28 cellular contexts compared by ENCODE assay signal in genomic region chr1:101507547-101507971, GRCh38.
A peak's percentile ranks its signal among the peaks of the same experiment; 100 is the strongest.
DNase-seq lines count a peak whose midpoint lies in the region; ATAC-seq, FAIRE-seq and TF ChIP-seq lines count a peak whose summit lies in the region.
"Had no signal": no experiment of that assay in that cellular context is flagged by ENCODE, and none has a peak within 500 bp of the region (broad histone marks: within the 10 kb centered on the region; RNA-seq: fewer than 3 reads in every experiment).

No MANE protein-coding gene starts in this region.

- H3K27me3 ChIP-seq in HepG2 (ENCODE audit: control insufficient read depth in 1 of 2, insufficient read depth in 2 of 2, low read length in 2 of 2) (no peaks in the 10 kb centered on the region), right lobe of liver (no peaks in the 10 kb centered on the region), bronchial epithelial cell (ENCODE audit: control insufficient read depth, insufficient read depth, low read length) (no peaks in the 10 kb centered on the region), heart right ventricle (no peaks in the 10 kb centered on the region), dorsolateral prefrontal cortex (no peaks in the 10 kb centered on the region)
- H3K27me3 ChIP-seq: hepatocyte had no signal

- no peak overlapping the region for H3K4me3 ChIP-seq in HepG2 (replicated peaks in 1 of 3; ENCODE audit: insufficient read depth in 1 of 3, low read depth in 2 of 3, low read length in 3 of 3)
- no peak overlapping the region for H3K4me3 ChIP-seq in right lobe of liver
- no peak overlapping the region for H3K4me3 ChIP-seq in bronchial epithelial cell (ENCODE audit: low read depth, low read length)
- no peak overlapping the region for H3K4me3 ChIP-seq in heart right ventricle
- no peak overlapping the region for H3K4me3 ChIP-seq in dorsolateral prefrontal cortex
- H3K4me3 ChIP-seq: coronary artery, hepatocyte had no signal

- no peak overlapping the region for H2AFZ ChIP-seq in HepG2 (ENCODE audit: low read length)
- H2AFZ ChIP-seq: hepatocyte, parathyroid adenoma had no signal

- no peak for TF ChIP-seq EP300 in HepG2 (IDR thresholded peaks at IDR 0.05; ENCODE audit: low read depth in 2 of 2, low read length in 2 of 2)
- TF ChIP-seq EP300 in HepG2 (CRISPR knock-in tag; IDR thresholded peaks at IDR 0.05; ENCODE audit: borderline replicate concordance): no peak

- no peaks in the 10 kb centered on the region for H3K79me2 ChIP-seq in HepG2 (ENCODE audit: insufficient read depth, low read length)
- H3K79me2 ChIP-seq: hepatocyte, parathyroid adenoma had no signal

- no TSS peak for BruUV-seq in HepG2 (replicated peaks; lab: Mats Ljungman, UMichigan)

- in situ Hi-C loops in HepG2 (cut with HindIII; ENCODE audit: extremely low pct_ligation_motif_present, low pct_unique_long_range_greater_than_20kb): loop anchor here (25.0 kb wide), 3 partner anchors 930 to 1955 kb away; no protein-coding TSS in a partner anchor
- in situ Hi-C loops in G401 (cut with HindIII; ENCODE audit: low sequenced_read_pairs): no loop called here

- H3K4me1 ChIP-seq in HepG2 (ENCODE audit: insufficient read depth, low read length) (no peaks in the 10 kb centered on the region), right lobe of liver (no peaks in the 10 kb centered on the region), heart right ventricle (peaks cover 0 to 22% (median 10%) of the 10 kb centered on the region in 9 donors)
- H3K4me1 ChIP-seq: parathyroid adenoma had no signal

- no peaks in the 10 kb centered on the region for H4K20me1 ChIP-seq in HepG2 (ENCODE audit: insufficient read depth, low read length)

- H3K9me3 ChIP-seq in HepG2 (ENCODE audit: low read length): no peaks in the 10 kb centered on the region
- H3K9me3 ChIP-seq in right lobe of liver: no peaks in the 10 kb centered on the region
- H3K9me3 ChIP-seq in heart right ventricle: no peaks in the 10 kb centered on the region

- DNase-seq in HepG2 (ENCODE audit: low spot score): no peak
- DNase-seq in right lobe of liver: no peak
- peak; percentile 49 for DNase-seq in bronchial epithelial cell (ENCODE audit: low read depth)
- DNase-seq in heart right ventricle: no peak
- no peak for DNase-seq in G401 (ENCODE audit: low spot score)
- DNase-seq in dorsolateral prefrontal cortex: no peak
- no peak for DNase-seq in left colon
- DNase-seq: activated CD4-positive, alpha-beta T cell treated with anti-CD3 and anti-CD28 coated beads for 1 hour; activated CD8-positive, alpha-beta T cell treated with anti-CD3 and anti-CD28 coated beads for 36 hours; activated effector memory CD4-positive, alpha-beta T cell treated with anti-CD3 and anti-CD28 coated beads, Interleukin-2, amount 50 U/mL, for 16 hours; caudate nucleus; effector memory CD4-positive, alpha-beta T cell; MV-4-11; NCI-H1436; NCI-H2081; NCI-H2227 treated with DMSO at 0.1 percent for 48 hours; NCI-H69; right cardiac atrium; SHP77 treated with DMSO at 0.1 percent for 48 hours; stimulated activated CD4-positive, alpha-beta T cell treated with anti-CD3 and anti-CD28 coated beads, Interleukin-4, amount 100 ng/mL, for 1 hour; trophoblast cell had no signal

- H3K9ac ChIP-seq in HepG2 (ENCODE audit: insufficient read depth, low read depth, low read length): no peak overlapping the region
- H3K9ac ChIP-seq: parathyroid adenoma had no signal

- H3K36me3 ChIP-seq in HepG2 (replicated peaks in 1 of 2; ENCODE audit: control insufficient read depth in 1 of 2, insufficient read depth in 2 of 2, low read length in 2 of 2) (no peaks in the 10 kb centered on the region), right lobe of liver (no peaks in the 10 kb centered on the region), bronchial epithelial cell (ENCODE audit: control insufficient read depth, insufficient read depth, low read length) (no peaks in the 10 kb centered on the region), heart right ventricle (no peaks in the 10 kb centered on the region)

- no peak for ATAC-seq in HepG2
- ATAC-seq in right lobe of liver: no peak
- ATAC-seq in heart right ventricle: peak; percentile 44 to 92 (median 62)
- ATAC-seq in HG02763 (IDR thresholded peaks at IDR 0.05; ENCODE audit: unreplicated experiment): no peak
- ATAC-seq in left colon: no peak
- ATAC-seq: activated CD8-positive, alpha-beta T cell treated with anti-CD3 and anti-CD28 coated beads for 36 hours; HCT116 had no signal

- no peak for TF ChIP-seq RAD21 in HepG2 (CRISPR knock-in tag; IDR thresholded peaks at IDR 0.05)

- CTCF ChIA-PET in HepG2 (lab: Yijun Ruan, JAX; ENCODE audit: low intra/inter-chr PET ratio, low total read pairs): no interaction called here

- FAIRE-seq in HepG2 (lab: Jason Lieb, UNC) (no peak), bronchial epithelial cell (lab: Jason Lieb, UNC) (no peak)
- FAIRE-seq: frontal cortex, G401.6 had no signal

- POLR2A ChIA-PET in HepG2 (lab: Yijun Ruan, JAX): no interaction called here

- H3K27ac ChIP-seq in HepG2 (ENCODE audit: extremely low read length, insufficient read depth, low read length) (no peak overlapping the region), right lobe of liver (no peak overlapping the region), heart right ventricle (peak overlapping the region in 3 of 10 donors; percentile 16 to 34 (median 20)), dorsolateral prefrontal cortex (no peak overlapping the region)
- H3K27ac ChIP-seq: coronary artery, hepatocyte, parathyroid adenoma had no signal

- TF ChIP-seq POLR2A in HepG2 (IDR thresholded peaks at IDR 0.05; ENCODE audit: insufficient read depth in 1 of 2, low read depth in 2 of 2, low read length in 2 of 2) (no peak), right lobe of liver (IDR thresholded peaks at IDR 0.05) (no peak)

- intact Hi-C loops in HepG2 (cut with micrococcal nuclease; ENCODE audit: unreplicated experiment) (loop anchor here (5.0 kb wide), 1 partner anchor 925 kb away; no protein-coding TSS in a partner anchor), right lobe of liver (cut with DNase I) (no loop called here), heart right ventricle (cut with DNase I) (no loop called here), dorsolateral prefrontal cortex (cut with DNase I) (no loop called here), left colon (cut with DNase I, micrococcal nuclease) (no loop called here)

- 0% methylated on average over 1 of the region's 1 CpG for WGBS in HepG2 (ENCODE audit: low lambda C conversion rate)
- WGBS in right lobe of liver (ENCODE audit: insufficient coverage, low coverage, low lambda C conversion rate, missing lambda C conversion rate): 77% methylated on average over 1 of the region's 1 CpG
- WGBS in heart right ventricle, 2 donors: 23 to 32% methylated on average over 1 of the region's 1 CpG

- H3K4me2 ChIP-seq in HepG2 (ENCODE audit: low read depth, low read length): no peak overlapping the region
- H3K4me2 ChIP-seq: hepatocyte had no signal

- TF ChIP-seq CTCF in HepG2 (CRISPR knock-in tag; IDR thresholded peaks at IDR 0.05): no peak
- no peak for TF ChIP-seq CTCF in right lobe of liver (IDR thresholded peaks at IDR 0.05)
- TF ChIP-seq CTCF in bronchial epithelial cell (IDR thresholded peaks at IDR 0.05; ENCODE audit: insufficient read depth, low read length, severe bottlenecking): no peak
- no peak for TF ChIP-seq CTCF in heart right ventricle (IDR thresholded peaks at IDR 0.05)
- TF ChIP-seq CTCF in dorsolateral prefrontal cortex (IDR thresholded peaks at IDR 0.05 in 54 of 56, conservative IDR thresholded peaks at IDR 0.05 in 2 of 56; ENCODE audit: low read depth in 1 of 56, partially characterized antibody in 56 of 56): no peak

TF ChIP-seq in HepG2, 621 proteins besides CTCF, POLR2A, EP300 and RAD21:
- TF ChIP-seq ELF3 (CRISPR knock-in tag; IDR thresholded peaks at IDR 0.05): no peak
- TF ChIP-seq RFXAP (CRISPR knock-in tag; IDR thresholded peaks at IDR 0.05; ENCODE audit: borderline replicate concordance): no peak
- TF ChIP-seq ZNF333 (CRISPR knock-in tag; IDR thresholded peaks at IDR 0.05; ENCODE audit: borderline replicate concordance): no peak
- TF ChIP-seq CREM (IDR thresholded peaks at IDR 0.05): no peak
- TF ChIP-seq CREM (CRISPR knock-in tag; IDR thresholded peaks at IDR 0.05): no peak
- no peak for TF ChIP-seq MXD1 (CRISPR knock-in tag; IDR thresholded peaks at IDR 0.05)
- TF ChIP-seq NFE2L2 (IDR thresholded peaks at IDR 0.05; ENCODE audit: low read length): 0 out of 2 replicates have a peak, but pooled peaks have one; percentile 19
- no peak for TF ChIP-seq MEIS2 (CRISPR knock-in tag; IDR thresholded peaks at IDR 0.05)
- TF ChIP-seq CERS6 (CRISPR knock-in tag; IDR thresholded peaks at IDR 0.05): no peak
- no peak for TF ChIP-seq FOXA3 (CRISPR knock-in tag; IDR thresholded peaks at IDR 0.05)
TF ChIP-seq in HepG2: peak in this region for 1.

Comparison
In these comparisons a context has a peak if more than half of its experiments do, and no peak if none do; other contexts are left out.
1. ATAC-seq: peak in heart right ventricle (8 of 8); none in HepG2 (single experiment), right lobe of liver (0 of 4), HG02763 (single experiment) and left colon (single experiment).